In genomic region chr21:37338671-37339526, GRCh38 we compare ENCODE assay signal across 10 cellular contexts. TPM values are rescaled to one million over a fixed set of nuclear protein-coding genes. Genes with fewer than 3 reads are reported as not detected.
DNase-seq lines count a peak whose midpoint lies in the region; ATAC-seq and TF ChIP-seq lines count a peak whose summit lies in the region.
"Had no signal": no experiment of that assay in that cellular context is flagged by ENCODE, and none has a peak within 500 bp of the region (broad histone marks: within the 10 kb centered on the region; RNA-seq: fewer than 3 reads in every experiment).

No MANE protein-coding gene starts in this region.

- H3K27ac ChIP-seq in IMR-90 (ENCODE audit: insufficient read depth, low read length) (peak overlapping the region; percentile 85), colonic mucosa (no peak overlapping the region)

- H3K4me3 ChIP-seq in IMR-90 (ENCODE audit: insufficient read depth, low read depth, low read length) (peak overlapping the region; percentile 1; the same call in 1 of the 2 replicates), colonic mucosa (no peak overlapping the region), mucosa of descending colon (no peak overlapping the region)

- BruUV-seq in IMR-90 (replicated peaks; lab: Mats Ljungman, UMichigan): no TSS peak

- no peaks in the 10 kb centered on the region for H3K36me3 ChIP-seq in IMR-90 (ENCODE audit: control insufficient read depth, insufficient read depth, low read length)
- H3K36me3 ChIP-seq in colonic mucosa: no peaks in the 10 kb centered on the region
- H3K36me3 ChIP-seq in mucosa of descending colon (ENCODE audit: low read depth): no peaks in the 10 kb centered on the region

- peak; percentile 94 for DNase-seq in AG08395 (ENCODE audit: low spot score)
- peak; percentile 92 for DNase-seq in IMR-90
- DNase-seq in colonic mucosa: peak; percentile 23
- DNase-seq in mucosa of descending colon: no peak
- DNase-seq in G401 (ENCODE audit: low spot score): no peak
- no peak for DNase-seq in cerebellum (ENCODE audit: low spot score)
- DNase-seq: NCI-H345 had no signal

- POLR2A ChIA-PET in IMR-90 (lab: Charles Lee; ENCODE audit: unreplicated experiment): interaction anchor here (0.7 kb wide), 2 partner anchors 33 to 1443 kb away, joined by 7 to 9 read pairs; no protein-coding TSS in a partner anchor

- H4K91ac ChIP-seq in IMR-90 (ENCODE audit: insufficient read depth, low read depth, low read length): peak overlapping the region; percentile 64

- H4K8ac ChIP-seq in IMR-90 (ENCODE audit: low read depth in 2 of 2, low read length in 2 of 2): peak overlapping the region; percentile 2 to 63; a peak in 3 of 4 replicates

- peak overlapping the region; percentile 69; the same call in 1 of the 2 replicates for H3K56ac ChIP-seq in IMR-90 (ENCODE audit: extremely low read depth, insufficient read depth, low read length)

- TF ChIP-seq RAD21 in IMR-90 (IDR thresholded peaks at IDR 0.05; ENCODE audit: low read length): no peak; the same call in 1 of the 2 replicates

- H3K4ac ChIP-seq in IMR-90 (ENCODE audit: low read depth, low read length): peak overlapping the region; percentile 83

- intact Hi-C loops in IMR-90 (cut with micrococcal nuclease): no loop called here
- intact Hi-C loops in colonic mucosa (cut with DNase I): no loop called here
- intact Hi-C loops in mucosa of descending colon (cut with DNase I, micrococcal nuclease): no loop called here

- peaks cover 5% of the 10 kb centered on the region for H3K4me1 ChIP-seq in IMR-90 (ENCODE audit: control insufficient read depth, insufficient read depth, low read length)
- no peaks in the 10 kb centered on the region for H3K4me1 ChIP-seq in colonic mucosa
- H3K4me1 ChIP-seq in mucosa of descending colon (ENCODE audit: low read depth): no peaks in the 10 kb centered on the region

- no peak for TF ChIP-seq POLR2A in IMR-90 (IDR thresholded peaks at IDR 0.05; ENCODE audit: low read depth, low read length)

- H2AK5ac ChIP-seq in IMR-90 (ENCODE audit: low read depth, low read length): peak overlapping the region; percentile 63

- peak; percentile 99 for ATAC-seq in IMR-90 (ENCODE audit: low read depth)
- ATAC-seq in mucosa of descending colon: peak; percentile 74
- ATAC-seq in HG03460 (IDR thresholded peaks at IDR 0.05; ENCODE audit: unreplicated experiment): no peak
- ATAC-seq in GM18520 (IDR thresholded peaks at IDR 0.05; ENCODE audit: unreplicated experiment): no peak
- ATAC-seq: stimulated activated memory B cell treated with anti-CD40 and anti-IgM and Interleukin-4, amounts not matched to agents 10 μg/mL and 1 μg/mL and 100 μg/mL, for 72 hours had no signal

- in situ Hi-C loops in IMR-90 (cut with MboI; ENCODE audit: low sequenced_read_pairs) (no loop called here), G401 (cut with HindIII; ENCODE audit: low sequenced_read_pairs) (no loop called here)

- peak overlapping the region; percentile 56; the same call in 2 of the 3 replicates for H2BK15ac ChIP-seq in IMR-90 (ENCODE audit: low read depth, low read length)

- H2BK20ac ChIP-seq in IMR-90 (ENCODE audit: low read depth, low read length): peak overlapping the region; percentile 93

- H3K9me3 ChIP-seq in IMR-90 (ENCODE audit: control insufficient read depth, insufficient read depth, low read length) (no peaks in the 10 kb centered on the region), colonic mucosa (no peaks in the 10 kb centered on the region), mucosa of descending colon (no peaks in the 10 kb centered on the region)

- H3K4me2 ChIP-seq in IMR-90 (ENCODE audit: low read depth, low read length): peak overlapping the region; percentile 43

- H3K79me1 ChIP-seq in IMR-90 (ENCODE audit: low read depth in 1 of 2, low read length in 2 of 2): no peaks in the 10 kb centered on the region

- H3K27me3 ChIP-seq in IMR-90 (ENCODE audit: control insufficient read depth, insufficient read depth, low read length) (no peaks in the 10 kb centered on the region), colonic mucosa (no peaks in the 10 kb centered on the region)

- H2BK120ac ChIP-seq in IMR-90 (ENCODE audit: low read depth, low read length): peak overlapping the region; percentile 92

- H2AK9ac ChIP-seq in IMR-90 (replicated peaks; ENCODE audit: low read depth, low read length, poor library complexity): peak overlapping the region; percentile 53

- WGBS in IMR-90 (ENCODE audit: extremely low coverage in 2 of 2, insufficient read length in 1 of 2), 2 experiments: 15% methylated on average over 4 of the region's 11 CpGs; no CpG with 5 or more reads in 1 of the 2 experiments

- H4K5ac ChIP-seq in IMR-90 (ENCODE audit: low read depth, low read length): peak overlapping the region; percentile 13

- H3K23ac ChIP-seq in IMR-90 (ENCODE audit: low read depth, low read length): peak overlapping the region; percentile 61; the same call in 1 of the 2 replicates

- no peaks in the 10 kb centered on the region for H4K20me1 ChIP-seq in IMR-90 (ENCODE audit: insufficient read depth, low read length)

- CTCF ChIA-PET in IMR-90 (lab: Yijun Ruan, JAX): interaction anchor here (0.6 kb wide), 2 partner anchors 20 to 78 kb away, joined by 3 to 4 read pairs; no protein-coding TSS in a partner anchor

- no peak overlapping the region; the same call in 1 of the 2 replicates for H3K9ac ChIP-seq in IMR-90 (ENCODE audit: low read depth, low read length)
- no peak overlapping the region for H3K9ac ChIP-seq in colonic mucosa (ENCODE audit: low read depth in 2 of 2, low read length in 2 of 2)

- TF ChIP-seq CTCF in IMR-90 (conservative IDR thresholded peaks at IDR 0.05; ENCODE audit: low read depth, low read length): no peak
- TF ChIP-seq CTCF in colonic mucosa (IDR thresholded peaks at IDR 0.05): no peak
- no peak for TF ChIP-seq CTCF in mucosa of descending colon (IDR thresholded peaks at IDR 0.05)

- peaks cover 4% of the 10 kb centered on the region; the same call in 1 of the 2 replicates for H3K9me1 ChIP-seq in IMR-90 (ENCODE audit: insufficient read depth, low read length)

- peak overlapping the region; percentile 39 for H3K18ac ChIP-seq in IMR-90 (ENCODE audit: low read depth, low read length)

- H2AFZ ChIP-seq in IMR-90 (replicated peaks; ENCODE audit: low read length, poor library complexity): peak overlapping the region; percentile 81

- dilution Hi-C loops in IMR-90 (cut with HindIII; ENCODE audit: low sequenced_read_pairs, unreplicated experiment): no loop called here

- peak overlapping the region; percentile 74 for H3K14ac ChIP-seq in IMR-90 (replicated peaks; ENCODE audit: low read depth, low read length)

- peak overlapping the region; percentile 93 for H2BK5ac ChIP-seq in IMR-90 (ENCODE audit: low read depth, low read length, poor library complexity, severe bottlenecking)

TF ChIP-seq in IMR-90, 13 proteins besides CTCF, POLR2A, EP300 and RAD21:
- TF ChIP-seq CHD1 (IDR thresholded peaks at IDR 0.05; ENCODE audit: low read depth, low read length) (no peak), MXI1 (IDR thresholded peaks at IDR 0.05; ENCODE audit: borderline replicate concordance, low read depth, low read length) (no peak), CEBPB (IDR thresholded peaks at IDR 0.05; ENCODE audit: low read depth, low read length) (no peak), RCOR1 (IDR thresholded peaks at IDR 0.05; ENCODE audit: insufficient replicate concordance, low read length) (no peak), MAFK (IDR thresholded peaks at IDR 0.05; ENCODE audit: low read depth, low read length) (peak; percentile 78), ELK1 (IDR thresholded peaks at IDR 0.05; ENCODE audit: borderline replicate concordance, low read depth, low read length) (no peak), MAZ (IDR thresholded peaks at IDR 0.05; ENCODE audit: borderline replicate concordance, low read depth, low read length) (no peak), RFX5 (IDR thresholded peaks at IDR 0.05; ENCODE audit: low read depth, low read length) (no peak), BHLHE40 (IDR thresholded peaks at IDR 0.05; ENCODE audit: low read depth, low read length) (no peak; the same call in 1 of the 2 replicates), USF2 (IDR thresholded peaks at IDR 0.05; ENCODE audit: low read depth, low read length) (peak; percentile 56), NFE2L2 (IDR thresholded peaks at IDR 0.05; ENCODE audit: low read depth, low read length) (peak; percentile 98), FOS (IDR thresholded peaks at IDR 0.05; ENCODE audit: low read depth, low read length) (peak; percentile 27)

RNA-seq across cellular contexts. Expression of gene DYRK1A, which starts 27.7 kb away (rescaled TPM):
- total RNA-seq in IMR-90 (2012; rRNA removed) (41.9 and 50.5 TPM in 2 replicates), colonic mucosa (10 to 100 TPM; 57.5 to 57.7 TPM), mucosa of descending colon (10 to 100 TPM; 61.2 to 76.5 (median 72.7) TPM), cerebellum (138 TPM)
- 18.6 and 22.2 TPM in 2 replicates for polyA plus RNA-seq in IMR-90 (2012; rRNA removed)
- polyA plus RNA-seq in IMR-90 (2012; cell fraction: cytosol; rRNA removed): 3.9 and 14.0 TPM in 2 replicates
- polyA plus RNA-seq in IMR-90 (2012; cell fraction: nucleus; rRNA removed; ENCODE audit: low replicate concordance): 55.1 and 65.8 TPM in 2 replicates
- 36.5 and 51.4 TPM in 2 replicates for total RNA-seq in G401 (2014; rRNA removed; shearing (Covaris generic))

Comparison
In these comparisons a context has a peak if more than half of its experiments do, and no peak if none do; other contexts are left out.
1. DNase-seq: peak in AG08395 (single experiment), IMR-90 (single experiment) and colonic mucosa (single experiment); none in mucosa of descending colon (0 of 3), G401 (single experiment) and cerebellum (single experiment).
2. ATAC-seq: peak in IMR-90 (single experiment) and mucosa of descending colon (single experiment); none in HG03460 (single experiment) and GM18520 (single experiment).